Comparison of ENCODE assay signal across 8 cellular contexts in genomic region chr17:1153795-1154546, GRCh38. TPM values are rescaled to one million over a fixed set of nuclear protein-coding genes. Genes with fewer than 3 reads are reported as not detected.
A peak's percentile ranks its signal among the peaks of the same experiment; 100 is the strongest.
DNase-seq lines count a peak whose midpoint lies in the region; ATAC-seq and TF ChIP-seq lines count a peak whose summit lies in the region.

No MANE protein-coding gene starts in this region.

- no peak overlapping the region for H3K27ac Mint-ChIP-seq in activated naive CD4-positive, alpha-beta T cell treated with anti-CD3 and anti-CD28 coated beads, Interleukin-2, amount 10 ng/mL, durations not matched to agents 7 days and 5 days

- no peaks in the 10 kb centered on the region for H3K9me3 Mint-ChIP-seq in activated naive CD4-positive, alpha-beta T cell treated with anti-CD3 and anti-CD28 coated beads, Interleukin-2, amount 10 ng/mL, durations not matched to agents 7 days and 5 days

- H3K4me1 ChIP-seq in body of pancreas: no peaks in the 10 kb centered on the region

- H3K4me3 ChIP-seq in body of pancreas: no peak overlapping the region

- no peak for TF ChIP-seq CTCF in body of pancreas (IDR thresholded peaks at IDR 0.05)

- CTCF ChIA-PET in activated naive CD4-positive, alpha-beta T cell treated with anti-CD3 and anti-CD28 coated beads, Interleukin-2, amount 10 ng/mL, durations not matched to agents 7 days and 5 days (lab: Charles Lee): no interaction called here

- ATAC-seq in body of pancreas (no peak), left colon (peak; percentile 13), HG03159 (IDR thresholded peaks at IDR 0.05; ENCODE audit: unreplicated experiment) (no peak), HG03175 (IDR thresholded peaks at IDR 0.05; ENCODE audit: unreplicated experiment) (no peak)

- H3K4me1 Mint-ChIP-seq in activated naive CD4-positive, alpha-beta T cell treated with anti-CD3 and anti-CD28 coated beads, Interleukin-2, amount 10 ng/mL, durations not matched to agents 7 days and 5 days: no peaks in the 10 kb centered on the region

- intact Hi-C loops in body of pancreas (cut with DNase I): no loop called here
- intact Hi-C loops in left colon (cut with DNase I, micrococcal nuclease): no loop called here

- DNase-seq in DMS53 (lab: John Stamatoyannopoulos, UW): peak; percentile 91
- DNase-seq in NCI-H128 (lab: John Stamatoyannopoulos, UW; ENCODE audit: unreplicated experiment): peak; percentile 32
- peak in 3 of 4 donors; percentile 47 to 52 (median 47) for DNase-seq in body of pancreas
- DNase-seq in left colon: peak in 1 of 2 donors; percentile 23
- no peak for DNase-seq in activated naive CD4-positive, alpha-beta T cell treated with anti-CD3 and anti-CD28 coated beads, Interleukin-2, amount 10 ng/mL, durations not matched to agents 7 days and 5 days
- DNase-seq in NOMO-1 treated with dmso at 0.1 percent for 144 hours (lab: John Stamatoyannopoulos, UW; ENCODE audit: unreplicated experiment): no peak

- no peak overlapping the region for H3K27ac ChIP-seq in body of pancreas

- no peaks in the 10 kb centered on the region for H3K36me3 ChIP-seq in body of pancreas (replicated peaks in 1 of 2; ENCODE audit: insufficient read depth in 1 of 2, low read depth in 2 of 2)

- no peaks in the 10 kb centered on the region for H3K9me3 ChIP-seq in body of pancreas

- 41 to 42% methylated on average over 6 to 25 of the region's 30 CpGs for WGBS in body of pancreas, 2 donors

- TF ChIP-seq POLR2A in body of pancreas (IDR thresholded peaks at IDR 0.05): no peak

- peaks cover 0 to 5% of the 10 kb centered on the region in 2 donors for H3K27me3 ChIP-seq in body of pancreas

- H3K36me3 Mint-ChIP-seq in activated naive CD4-positive, alpha-beta T cell treated with anti-CD3 and anti-CD28 coated beads, Interleukin-2, amount 10 ng/mL, durations not matched to agents 7 days and 5 days: no peaks in the 10 kb centered on the region

- H3K4me3 Mint-ChIP-seq in activated naive CD4-positive, alpha-beta T cell treated with anti-CD3 and anti-CD28 coated beads, Interleukin-2, amount 10 ng/mL, durations not matched to agents 7 days and 5 days: no peak overlapping the region

- no peaks in the 10 kb centered on the region for H3K27me3 Mint-ChIP-seq in activated naive CD4-positive, alpha-beta T cell treated with anti-CD3 and anti-CD28 coated beads, Interleukin-2, amount 10 ng/mL, durations not matched to agents 7 days and 5 days

RNA-seq across cellular contexts. Expression of gene ABR, which starts 25.8 kb away (rescaled TPM):
- total RNA-seq in body of pancreas (10 to 100 TPM; 32.4 to 46.8 TPM), left colon (100 to 1,000 TPM; 310 to 373 TPM)

Comparison
In these comparisons a context has a peak if more than half of its experiments do, and no peak if none do; other contexts are left out.
1. DNase-seq: peak in DMS53 (single experiment), NCI-H128 (single experiment) and body of pancreas (3 of 4); none in activated naive CD4-positive, alpha-beta T cell treated with anti-CD3 and anti-CD28 coated beads, Interleukin-2, amount 10 ng/mL, durations not matched to agents 7 days and 5 days (single experiment) and NOMO-1 treated with dmso at 0.1 percent for 144 hours (single experiment).
2. RNA of gene ABR, which starts 25.8 kb away (total RNA-seq): 310 to 373 TPM in left colon; 32.4 to 46.8 TPM in body of pancreas; every median in the first group is over 4 times any median in the second.